Comparison of ENCODE assay signal across 8 cellular contexts in genomic region chr3:186514296-186515002, GRCh38. TPM values are rescaled to one million over a fixed set of nuclear protein-coding genes. Genes with fewer than 3 reads are reported as not detected.
DNase-seq lines count a peak whose midpoint lies in the region; TF ChIP-seq lines count a peak whose summit lies in the region.

No MANE protein-coding gene starts in this region.

- H3K4me3 Mint-ChIP-seq in T-helper 2 cell treated with Interferon-gamma antibody and Interleukin-4, amounts not matched to agents 5 μg/mL and 100 μg/mL, for 36 hours: no peak overlapping the region

- H3K27me3 ChIP-seq in BE2C (no peaks in the 10 kb centered on the region), GM23248 (replicated peaks; ENCODE audit: insufficient read depth) (peaks cover 44% of the 10 kb centered on the region), kidney epithelial cell (ENCODE audit: control insufficient read depth, insufficient read depth, low read length) (peaks cover 7% of the 10 kb centered on the region)

- peaks cover 2% of the 10 kb centered on the region for H3K27me3 Mint-ChIP-seq in T-helper 2 cell treated with Interferon-gamma antibody and Interleukin-4, amounts not matched to agents 5 μg/mL and 100 μg/mL, for 36 hours (ENCODE audit: low read depth)

- WGBS in GM23248 (ENCODE audit: low coverage in 1 of 2, low lambda C conversion rate in 2 of 2, missing lambda C conversion rate in 2 of 2), 2 experiments: 36 to 38% methylated on average over 3 of the region's 3 CpGs

- H3K9ac ChIP-seq in GM23248: no peak overlapping the region

- H3K9me3 Mint-ChIP-seq in T-helper 2 cell treated with Interferon-gamma antibody and Interleukin-4, amounts not matched to agents 5 μg/mL and 100 μg/mL, for 36 hours: peaks cover 4% of the 10 kb centered on the region

- no peak overlapping the region for H2AFZ ChIP-seq in GM23248

- no peak for DNase-seq in BE2C
- DNase-seq in GM23248: peak; percentile 16
- peak; percentile 6 for DNase-seq in T-helper 2 cell treated with Interferon-gamma antibody and Interleukin-4, amounts not matched to agents 5 μg/mL and 100 μg/mL, for 36 hours (ENCODE audit: low spot score)
- no peak for DNase-seq in kidney epithelial cell (ENCODE audit: low read depth)
- DNase-seq in NCI-H2227 (lab: John Stamatoyannopoulos, UW; ENCODE audit: unreplicated experiment): no peak
- no peak for DNase-seq in NCI-H2171 treated with DMSO at 0.1 percent for 48 hours (lab: John Stamatoyannopoulos, UW)
- DNase-seq in hepatic stellate cell (ENCODE audit: low spot score): no peak
- no peak for DNase-seq in NCI-H226

- no peaks in the 10 kb centered on the region for H3F3A ChIP-seq in GM23248 (ENCODE audit: insufficient read depth)

- H3K9me3 ChIP-seq in BE2C: no peaks in the 10 kb centered on the region
- no peaks in the 10 kb centered on the region for H3K9me3 ChIP-seq in GM23248 (ENCODE audit: low read depth)

- H3K79me2 ChIP-seq in GM23248 (ENCODE audit: insufficient read depth): no peaks in the 10 kb centered on the region

- H3K36me3 ChIP-seq in BE2C (no peaks in the 10 kb centered on the region), GM23248 (ENCODE audit: low read depth) (no peaks in the 10 kb centered on the region), kidney epithelial cell (ENCODE audit: control insufficient read depth, insufficient read depth, low read length) (no peaks in the 10 kb centered on the region)

- H3K4me3 ChIP-seq in BE2C (ENCODE audit: low read depth, low read length) (no peak overlapping the region), GM23248 (no peak overlapping the region), kidney epithelial cell (ENCODE audit: low read depth, low read length) (no peak overlapping the region)

- H3K9me2 ChIP-seq in GM23248 (ENCODE audit: insufficient read depth): no peaks in the 10 kb centered on the region

- H3K36me3 Mint-ChIP-seq in T-helper 2 cell treated with Interferon-gamma antibody and Interleukin-4, amounts not matched to agents 5 μg/mL and 100 μg/mL, for 36 hours (ENCODE audit: low read depth): no peaks in the 10 kb centered on the region

- H3K27ac Mint-ChIP-seq in T-helper 2 cell treated with Interferon-gamma antibody and Interleukin-4, amounts not matched to agents 5 μg/mL and 100 μg/mL, for 36 hours: peak overlapping the region; percentile 23

- peaks cover 27% of the 10 kb centered on the region for H3K4me1 Mint-ChIP-seq in T-helper 2 cell treated with Interferon-gamma antibody and Interleukin-4, amounts not matched to agents 5 μg/mL and 100 μg/mL, for 36 hours (ENCODE audit: low read depth)

- no peaks in the 10 kb centered on the region for H4K20me1 ChIP-seq in GM23248 (ENCODE audit: insufficient read depth)

- peaks cover 37% of the 10 kb centered on the region for H3K4me1 ChIP-seq in BE2C
- H3K4me1 ChIP-seq in GM23248 (ENCODE audit: insufficient read depth): no peaks in the 10 kb centered on the region

- no peak overlapping the region for H3K27ac ChIP-seq in GM23248

- TF ChIP-seq CTCF in BE2C (IDR thresholded peaks at IDR 0.05; ENCODE audit: low read depth, low read length) (peak; percentile 64), kidney epithelial cell (IDR thresholded peaks at IDR 0.05; ENCODE audit: insufficient read depth, low read length, poor library complexity, severe bottlenecking) (peak; percentile 40)

- no peak overlapping the region for H3K4me2 ChIP-seq in GM23248 (ENCODE audit: unreplicated experiment)

- in situ Hi-C loops in GM23248 (cut with MboI): no loop called here

RNA-seq across cellular contexts. Expression of gene CRYGS, which starts 29.7 kb away (rescaled TPM):
- 16.2 TPM for polyA plus RNA-seq in BE2C (2012; ENCODE audit: insufficient read depth, insufficient read length, low read depth)
- 0.63 and 0.76 TPM in 2 replicates for total RNA-seq in GM23248 (2014; rRNA removed; shearing (Covaris generic))
- 0.49 and 1.3 TPM in 2 replicates for polyA plus RNA-seq in GM23248 (2016; fragmentation: Nextera tagmentation; extraction: Ambion mirVana)
- total RNA-seq in kidney epithelial cell: 1.8 and 2.7 TPM in 2 replicates

RNA-seq across cellular contexts. Expression of gene TBCCD1, which starts 52.7 kb away (rescaled TPM):
- 14.2 TPM for polyA plus RNA-seq in BE2C (2012; ENCODE audit: insufficient read depth, insufficient read length, low read depth)
- 14.6 and 17.7 TPM in 2 replicates for total RNA-seq in GM23248 (2014; rRNA removed; shearing (Covaris generic))
- polyA plus RNA-seq in GM23248 (2016; fragmentation: Nextera tagmentation; extraction: Ambion mirVana): 15.6 and 16.3 TPM in 2 replicates
- total RNA-seq in kidney epithelial cell: 10.3 and 16.1 TPM in 2 replicates

RNA-seq across cellular contexts. Expression of gene DNAJB11, which starts 56.1 kb away (rescaled TPM):
- 156 TPM for polyA plus RNA-seq in BE2C (2012; ENCODE audit: insufficient read depth, insufficient read length, low read depth)
- 63.2 and 65.9 TPM in 2 replicates for total RNA-seq in GM23248 (2014; rRNA removed; shearing (Covaris generic))
- polyA plus RNA-seq in GM23248 (2016; fragmentation: Nextera tagmentation; extraction: Ambion mirVana): 99.3 and 102 TPM in 2 replicates
- total RNA-seq in kidney epithelial cell: 83.2 and 93.5 TPM in 2 replicates

Comparison
In these comparisons a context has a peak if more than half of its experiments do, and no peak if none do; other contexts are left out.
1. DNase-seq: peak in GM23248 (single experiment) and T-helper 2 cell treated with Interferon-gamma antibody and Interleukin-4, amounts not matched to agents 5 μg/mL and 100 μg/mL, for 36 hours (single experiment); none in BE2C (single experiment), kidney epithelial cell (single experiment), NCI-H2227 (single experiment), NCI-H2171 treated with DMSO at 0.1 percent for 48 hours (single experiment), hepatic stellate cell (single experiment) and NCI-H226 (single experiment).